25 cellular contexts compared by ENCODE assay signal in the genomic region with DNA sequence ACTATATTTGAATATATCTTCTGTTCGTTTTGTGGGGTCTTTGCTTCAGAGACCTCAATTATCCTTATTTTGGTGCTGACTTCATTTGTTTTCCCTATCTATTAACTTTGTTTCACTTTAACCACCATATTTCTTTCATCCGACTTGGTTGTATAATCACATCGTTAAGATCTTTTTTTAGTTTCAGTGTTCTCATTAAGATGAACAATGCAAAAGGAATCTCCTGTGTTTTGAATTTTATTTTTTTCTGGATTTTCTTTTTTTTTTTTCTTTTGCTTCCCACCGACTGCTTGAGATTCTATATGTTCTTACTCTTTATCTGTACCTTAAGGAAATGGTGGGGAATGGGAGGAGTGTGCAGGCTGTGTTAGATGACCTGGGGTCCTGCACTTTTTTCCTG. TPM values are rescaled to one million over a fixed set of nuclear protein-coding genes. Genes with fewer than 3 reads are reported as not detected.
DNase-seq lines count a peak whose midpoint lies in the region; ATAC-seq and TF ChIP-seq lines count a peak whose summit lies in the region.
"Had no signal": no experiment of that assay in that cellular context is flagged by ENCODE, and none has a peak within 500 bp of the region (broad histone marks: within the 10 kb centered on the region; RNA-seq: fewer than 3 reads in every experiment).

No MANE protein-coding gene starts in this region.

- TF ChIP-seq CTCF in fibroblast of the aortic adventitia (IDR thresholded peaks at IDR 0.05; ENCODE audit: insufficient read depth, low read length), result no peak

- H3K36me3 ChIP-seq in adipocyte (ENCODE audit: control insufficient read depth, insufficient read depth, low read length, severe bottlenecking), result no peaks in the 10 kb centered on the region
- H3K36me3 ChIP-seq: gastroesophageal sphincter, left lung, right lobe of liver, upper lobe of right lung had no signal

- H3K27me3 ChIP-seq in adipocyte (replicated peaks; ENCODE audit: control insufficient read depth, insufficient read depth, low read length), result no peaks in the 10 kb centered on the region
- H3K27me3 ChIP-seq: dorsolateral prefrontal cortex, gastroesophageal sphincter, left lung, right lobe of liver, upper lobe of right lung had no signal

- intact Hi-C loops in posterior cingulate gyrus (cut with DNase I), result no loop called here

- H3K4me3 ChIP-seq in adipocyte (ENCODE audit: low read length) (peak overlapping the region; percentile 5), fibroblast of the aortic adventitia (ENCODE audit: low read depth, low read length) (no peak overlapping the region)
- H3K4me3 ChIP-seq: dorsolateral prefrontal cortex, K562, left lung, right lobe of liver, SK-N-MC, upper lobe of right lung had no signal

- peak overlapping the region; percentile 52 for H3K9ac ChIP-seq in adipocyte (ENCODE audit: low read length)

- H3K4me1 ChIP-seq in adipocyte (ENCODE audit: control insufficient read depth, insufficient read depth, low read length), result peaks cover 10% of the 10 kb centered on the region
- H3K4me1 ChIP-seq: gastroesophageal sphincter, left lung, right lobe of liver, upper lobe of right lung had no signal

- DNase-seq in ELR (ENCODE audit: low read depth) (peak; percentile 14), adipocyte (ENCODE audit: low read depth) (peak; percentile 51), fibroblast of the aortic adventitia (ENCODE audit: low read depth) (peak; percentile 12), stromal cell of bone marrow (ENCODE audit: low read depth) (peak; percentile 13), posterior cingulate gyrus (no peak)
- DNase-seq in stimulated activated CD4-positive, alpha-beta T cell treated with anti-CD3 and anti-CD28 coated beads, Interleukin-2, amount 100 ng/mL, for 24 hours, result no peak
- DNase-seq: activated CD4-positive, alpha-beta T cell treated with anti-CD3 and anti-CD28 coated beads, Interleukin-2, amount 50 U/mL, for 1 hour; anterior cingulate cortex; central memory CD4-positive, alpha-beta T cell; dorsolateral prefrontal cortex; hypothalamus; left lung; NCI-H1436 treated with DMSO at 0.1 percent for 48 hours; NCI-H446 treated with DMSO at 0.1 percent for 48 hours; right lobe of liver; stimulated activated CD8-positive, alpha-beta memory T cell treated with anti-CD3 and anti-CD28 coated beads, Interleukin-4, amount 100 ng/mL, for 48 hours; T-helper 2 cell; upper lobe of right lung had no signal

- no peaks in the 10 kb centered on the region for H3K9me3 ChIP-seq in adipocyte (ENCODE audit: control insufficient read depth, low read length)
- H3K9me3 ChIP-seq: gastroesophageal sphincter, left lung, right lobe of liver, upper lobe of right lung had no signal

- ATAC-seq in HG03469 (IDR thresholded peaks at IDR 0.05; ENCODE audit: unreplicated experiment), result no peak
- ATAC-seq: gastroesophageal sphincter, K562, left lung, right lobe of liver, upper lobe of right lung, WTC11 had no signal

RNA-seq across cellular contexts. Expression of a gene that starts 43.4 kb away (rescaled TPM):
- total RNA-seq in fibroblast of the aortic adventitia (ENCODE audit: low replicate concordance), result 2.2 and 13.5 TPM in 2 replicates
- total RNA-seq: activated T-helper 1 cell treated with anti-CD3 and anti-CD28 coated beads, Interleukin-12 subunit alpha, Interleukin-12 subunit beta, Interleukin-2, Interleukin-4 antibody, amounts not matched to agents 30 ng/mL and 10 ng/mL and 1 ng/mL, durations not matched to agents 14 hours and 24 hours and 36 hours; K562; OCI-LY7 had no signal

Comparison
In these comparisons a context has a peak if more than half of its experiments do, and no peak if none do; other contexts are left out.
1. DNase-seq: peak in ELR (single experiment), adipocyte (single experiment), fibroblast of the aortic adventitia (single experiment) and stromal cell of bone marrow (single experiment); none in posterior cingulate gyrus (0 of 10) and stimulated activated CD4-positive, alpha-beta T cell treated with anti-CD3 and anti-CD28 coated beads, Interleukin-2, amount 100 ng/mL, for 24 hours (0 of 2).